In genomic region chr19:58417071-58417470, GRCh38 we compare ENCODE assay signal across 19 cellular contexts. TPM values are rescaled to one million over a fixed set of nuclear protein-coding genes. Genes with fewer than 3 reads are reported as not detected.
A peak's percentile ranks its signal among the peaks of the same experiment; 100 is the strongest.
DNase-seq lines count a peak whose midpoint lies in the region; ATAC-seq and TF ChIP-seq lines count a peak whose summit lies in the region.
"Had no signal": no experiment of that assay in that cellular context is flagged by ENCODE, and none has a peak within 500 bp of the region (broad histone marks: within the 10 kb centered on the region; RNA-seq: fewer than 3 reads in every experiment).

No MANE protein-coding gene starts in this region.

- H3K27me3 ChIP-seq in breast epithelium, result no peaks in the 10 kb centered on the region
- H3K27me3 ChIP-seq in PC-3 (ENCODE audit: low read length), result no peaks in the 10 kb centered on the region
- no peaks in the 10 kb centered on the region for H3K27me3 ChIP-seq in neural progenitor cell

- peaks cover 69% of the 10 kb centered on the region for H3K36me3 Mint-ChIP-seq in MCF 10A (ENCODE audit: insufficient read depth, unreplicated experiment)
- H3K36me3 Mint-ChIP-seq in neural progenitor cell, result peaks cover 59% of the 10 kb centered on the region

- H3K9ac ChIP-seq in PC-3 (ENCODE audit: low read length) (no peak overlapping the region), neural progenitor cell (no peak overlapping the region)
- H3K9ac ChIP-seq: GM23248 had no signal

- DNase-seq in MCF 10A (ENCODE audit: unreplicated experiment) (no peak), breast epithelium (ENCODE audit: low spot score in 2 of 2) (no peak), PC-3 (no peak), neural progenitor cell (ENCODE audit: low spot score) (no peak), NCI-H69 (lab: John Stamatoyannopoulos, UW) (no peak)
- DNase-seq in activated CD4-positive, CD25-positive, alpha-beta regulatory T cell treated with anti-CD3 and anti-CD28 coated beads, Interleukin-2, amount 50 U/mL, for 72 hours, result no peak
- DNase-seq: AML-193; CD4-positive, alpha-beta memory T cell; DMS153; DMS79; GDM1; GM23248; HCEC 1CT; HFFc6 had no signal

- H3K4me2 ChIP-seq in PC-3 (ENCODE audit: low read length) (no peak overlapping the region), neural progenitor cell (no peak overlapping the region)
- H3K4me2 ChIP-seq: A549 had no signal

- H3F3A ChIP-seq in PC-3 (ENCODE audit: low read length, unreplicated experiment), result no peaks in the 10 kb centered on the region
- no peaks in the 10 kb centered on the region for H3F3A ChIP-seq in neural progenitor cell (ENCODE audit: low read depth)

- H3K27ac Mint-ChIP-seq in MCF 10A (ENCODE audit: low read depth, unreplicated experiment) (no peak overlapping the region), neural progenitor cell (no peak overlapping the region)
- H3K27ac Mint-ChIP-seq: CD4-positive, alpha-beta memory T cell; HFFc6 had no signal

- H3K4me3 ChIP-seq in breast epithelium (no peak overlapping the region), PC-3 (ENCODE audit: low read length) (no peak overlapping the region), neural progenitor cell (no peak overlapping the region)
- H3K4me3 ChIP-seq: A549, GM23248 had no signal

- POLR2A ChIA-PET in MCF 10A (lab: Yijun Ruan, JAX), result interaction anchor here (0.6 kb wide), 1 partner anchor 10 kb away, joined by 4 read pairs; no protein-coding TSS in a partner anchor
- POLR2A ChIA-PET in PC-3 (lab: Charles Lee; ENCODE audit: unreplicated experiment), result no interaction called here

- H3K9me2 ChIP-seq in PC-3 (replicated peaks; ENCODE audit: low read length), result no peaks in the 10 kb centered on the region

- no peak for ATAC-seq in PC-3
- ATAC-seq: A549 had no signal

- H3K4me1 ChIP-seq in breast epithelium (no peaks in the 10 kb centered on the region), PC-3 (ENCODE audit: insufficient read depth, low read length) (no peaks in the 10 kb centered on the region), neural progenitor cell (no peaks in the 10 kb centered on the region)
- H3K4me1 ChIP-seq: A549 had no signal

- CTCF ChIA-PET in MCF 10A (lab: Yijun Ruan, JAX), result interaction anchor here (2.1 kb wide), 1 partner anchor 10 kb away, joined by 6 read pairs; no protein-coding TSS in a partner anchor
- CTCF ChIA-PET in PC-3 (lab: Charles Lee), result no interaction called here

- TF ChIP-seq POLR2A in breast epithelium (IDR thresholded peaks at IDR 0.05), result no peak

- H3K36me3 ChIP-seq in breast epithelium (peaks cover 16% of the 10 kb centered on the region), PC-3 (ENCODE audit: low read depth, low read length) (peaks cover 41% of the 10 kb centered on the region), neural progenitor cell (no peaks in the 10 kb centered on the region)

- H3K4me1 Mint-ChIP-seq in MCF 10A (ENCODE audit: insufficient read depth, unreplicated experiment), result no peaks in the 10 kb centered on the region
- no peaks in the 10 kb centered on the region for H3K4me1 Mint-ChIP-seq in neural progenitor cell

- H3K79me2 ChIP-seq in PC-3 (ENCODE audit: low read length), result no peaks in the 10 kb centered on the region
- no peaks in the 10 kb centered on the region for H3K79me2 ChIP-seq in neural progenitor cell (ENCODE audit: low read depth)

- no peaks in the 10 kb centered on the region for H4K20me1 ChIP-seq in PC-3 (ENCODE audit: low read length)
- H4K20me1 ChIP-seq in neural progenitor cell (ENCODE audit: low read depth), result no peaks in the 10 kb centered on the region

- intact Hi-C loops in MCF 10A (cut with micrococcal nuclease) (no loop called here), breast epithelium (cut with DNase I; ENCODE audit: low total_unique reads) (no loop called here), PC-3 (cut with micrococcal nuclease) (no loop called here)

- H3K4me3 Mint-ChIP-seq in MCF 10A (ENCODE audit: unreplicated experiment) (no peak overlapping the region), neural progenitor cell (peak overlapping the region; percentile 15)
- H3K4me3 Mint-ChIP-seq: CD4-positive, alpha-beta memory T cell; HFFc6 had no signal

- peaks cover 0 to 11% of the 10 kb centered on the region in 2 donors for H3K9me3 ChIP-seq in breast epithelium
- H3K9me3 ChIP-seq in PC-3 (ENCODE audit: low read length), result no peaks in the 10 kb centered on the region
- H3K9me3 ChIP-seq in neural progenitor cell (ENCODE audit: low read depth), result no peaks in the 10 kb centered on the region

- H3K9me3 Mint-ChIP-seq in MCF 10A (ENCODE audit: unreplicated experiment), result no peaks in the 10 kb centered on the region
- peaks cover 20% of the 10 kb centered on the region for H3K9me3 Mint-ChIP-seq in neural progenitor cell
- H3K9me3 Mint-ChIP-seq: CD4-positive, alpha-beta memory T cell had no signal

- BruUV-seq in MCF 10A (replicated peaks; lab: Mats Ljungman, UMichigan), result TSS peak; percentile 33
- BruUV-seq in PC-3 (replicated peaks; lab: Mats Ljungman, UMichigan), result TSS peak; percentile 25

- H2AFZ ChIP-seq in PC-3 (ENCODE audit: low read length) (no peak overlapping the region), neural progenitor cell (replicated peaks) (no peak overlapping the region)
- H2AFZ ChIP-seq: GM23248 had no signal

- no peaks in the 10 kb centered on the region for H3K27me3 Mint-ChIP-seq in MCF 10A (ENCODE audit: insufficient read depth, unreplicated experiment)
- peaks cover 7% of the 10 kb centered on the region for H3K27me3 Mint-ChIP-seq in neural progenitor cell (ENCODE audit: insufficient read depth, low read depth)
- H3K27me3 Mint-ChIP-seq: CD4-positive, alpha-beta memory T cell had no signal

- H3K27ac ChIP-seq in breast epithelium (no peak overlapping the region), PC-3 (ENCODE audit: low read length) (no peak overlapping the region), neural progenitor cell (no peak overlapping the region)
- H3K27ac ChIP-seq: 22Rv1, A549, C4-2B, GM23248 had no signal

- TF ChIP-seq CTCF in MCF 10A (IDR thresholded peaks at IDR 0.05; ENCODE audit: unreplicated experiment) (no peak), breast epithelium (IDR thresholded peaks at IDR 0.05) (no peak), PC-3 (conservative IDR thresholded peaks at IDR 0.05; ENCODE audit: low read depth, low read length) (no peak), neural progenitor cell (IDR thresholded peaks at IDR 0.05) (no peak)

RNA-seq across cellular contexts. Expression of gene ZNF584, which starts 8.6 kb away (rescaled TPM):
- total RNA-seq in MCF 10A (2022), result 14.6 and 18.1 TPM in 2 replicates
- 10 to 100 TPM; 13.6 to 16.1 (median 15.8) TPM for total RNA-seq in breast epithelium
- total RNA-seq in PC-3 (2014; rRNA removed), result 49.2 and 73.8 TPM in 2 replicates
- total RNA-seq in neural progenitor cell (ENCODE audit: low replicate concordance), result 6.9 and 9.3 TPM in 2 replicates

RNA-seq across cellular contexts. Expression of gene RNF225, which starts 21.6 kb away (rescaled TPM):
- 0.63 and 0.98 TPM in 2 replicates for total RNA-seq in MCF 10A (2022)
- total RNA-seq in breast epithelium, result 1 to 10 TPM in 1 of 3 donors, not detected in 2; 2.9 TPM
- 2.2 TPM in 1 of 2 replicates, not detected in the other for total RNA-seq in PC-3 (2014; rRNA removed)
- 0.62 TPM in 1 of 2 replicates, not detected in the other for total RNA-seq in neural progenitor cell (ENCODE audit: low replicate concordance)
- total RNA-seq: Daoy, GM23248, H4 had no signal

RNA-seq across cellular contexts. Expression of gene ZNF132, which starts 22.9 kb away (rescaled TPM):
- not detected in 2 replicates for total RNA-seq in MCF 10A (2022)
- 10 to 100 TPM in 1 of 3 donors, 1 to 10 TPM in 2; 3.5 to 13.3 (median 6.2) TPM for total RNA-seq in breast epithelium
- total RNA-seq in PC-3 (2014; rRNA removed), result not detected in 2 replicates
- total RNA-seq in neural progenitor cell (ENCODE audit: low replicate concordance), result 1.0 and 1.4 TPM in 2 replicates

RNA-seq across cellular contexts. Expression of gene RPS5, which starts 30.0 kb away (rescaled TPM):
- 1,779 and 1,872 TPM in 2 replicates for total RNA-seq in MCF 10A (2022)
- total RNA-seq in breast epithelium, result 1,000 to 10,000 TPM; 1,794 to 2,659 (median 2,022) TPM
- total RNA-seq in PC-3 (2014; rRNA removed), result 3,515 and 3,776 TPM in 2 replicates
- 1,938 and 2,407 TPM in 2 replicates for total RNA-seq in neural progenitor cell (ENCODE audit: low replicate concordance)

RNA-seq across cellular contexts. Expression of gene ZNF324B, which starts 34.4 kb away (rescaled TPM):
- total RNA-seq in MCF 10A (2022), result 4.7 and 7.2 TPM in 2 replicates
- 1 to 10 TPM; 6.1 to 9.1 (median 7.2) TPM for total RNA-seq in breast epithelium
- total RNA-seq in PC-3 (2014; rRNA removed), result 11.2 and 12.8 TPM in 2 replicates
- total RNA-seq in neural progenitor cell (ENCODE audit: low replicate concordance), result 3.2 TPM in 2 replicates
